Comparison of ENCODE assay signal across 10 cellular contexts in the genomic region with DNA sequence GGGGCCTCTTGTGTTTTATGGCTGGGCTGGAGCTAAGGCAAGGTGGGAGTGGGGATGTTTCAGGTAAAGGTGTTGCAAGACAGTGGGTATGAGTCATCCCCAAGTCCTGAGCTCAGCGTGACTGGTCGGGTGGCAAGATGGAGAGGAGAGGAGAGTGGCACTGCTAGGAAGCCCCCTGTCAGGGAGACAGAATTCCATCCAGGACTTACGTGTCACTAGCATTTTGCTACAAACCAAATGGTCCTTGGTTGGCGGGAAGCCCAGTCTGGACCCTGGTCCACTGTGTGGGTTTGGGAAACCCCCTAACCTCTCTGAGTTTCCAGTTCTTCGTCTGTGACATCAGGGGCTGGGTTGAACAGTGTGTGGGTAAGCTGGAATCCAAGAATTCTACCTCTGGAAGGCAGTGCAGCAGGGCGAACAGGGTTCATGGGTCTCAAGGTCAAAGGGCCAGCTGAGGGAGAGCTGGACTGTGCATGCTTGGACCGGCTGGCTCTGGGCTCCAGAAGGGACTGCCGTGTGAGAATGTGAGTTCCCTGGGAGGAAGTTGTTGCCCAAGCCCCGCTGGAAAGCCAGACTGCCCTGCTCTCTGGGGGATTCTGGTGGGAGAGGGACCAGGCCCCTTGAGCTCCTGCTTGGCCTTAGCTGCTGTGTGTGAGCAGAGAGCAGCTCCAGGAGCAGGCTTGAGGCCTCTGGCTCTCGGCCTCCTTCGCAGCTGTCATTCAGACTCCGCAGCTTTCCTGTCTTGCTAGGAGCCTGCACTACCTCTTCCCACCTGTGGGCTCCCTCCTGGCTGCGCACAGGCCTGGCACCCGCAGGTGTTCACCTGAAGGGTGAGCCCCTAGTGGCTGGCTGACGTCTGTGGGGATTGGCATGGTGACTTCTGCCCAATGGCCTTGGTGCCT.
A peak's percentile ranks its signal among the peaks of the same experiment; 100 is the strongest.
DNase-seq lines count a peak whose midpoint lies in the region; ATAC-seq, FAIRE-seq and TF ChIP-seq lines count a peak whose summit lies in the region.
"Had no signal": no experiment of that assay in that cellular context is flagged by ENCODE, and none has a peak within 500 bp of the region (broad histone marks: within the 10 kb centered on the region; RNA-seq: fewer than 3 reads in every experiment).

No MANE protein-coding gene starts in this region.

- no peaks in the 10 kb centered on the region; a peak in 1 of 4 replicates for H3K27me3 ChIP-seq in GM12878 (replicated peaks in 1 of 2; ENCODE audit: control insufficient read depth in 2 of 2, insufficient read depth in 2 of 2, low read length in 1 of 2)
- no peaks in the 10 kb centered on the region for H3K27me3 ChIP-seq in right lobe of liver

- no peaks in the 10 kb centered on the region for H3K9me3 Mint-ChIP-seq in activated CD4-positive, alpha-beta memory T cell treated with anti-CD3 and anti-CD28 coated beads for 36 hours

- TF ChIP-seq POLR2A in GM12878 (IDR thresholded peaks at IDR 0.05; ENCODE audit: low read depth, low read length) (no peak), right lobe of liver (IDR thresholded peaks at IDR 0.05) (no peak)

- no peaks in the 10 kb centered on the region for H3K36me3 Mint-ChIP-seq in activated CD4-positive, alpha-beta memory T cell treated with anti-CD3 and anti-CD28 coated beads for 36 hours
- H3K36me3 Mint-ChIP-seq: IgD-negative memory B cell had no signal

- no peak overlapping the region for H3K4me3 ChIP-seq in GM12878
- no peak overlapping the region for H3K4me3 ChIP-seq in right lobe of liver

- H3K9ac ChIP-seq in GM12878 (ENCODE audit: control insufficient read depth, insufficient read depth, low read length) = no peak overlapping the region

- H3K4me1 ChIP-seq in GM12878 (ENCODE audit: control insufficient read depth, insufficient read depth, low read length) = peaks cover 17% of the 10 kb centered on the region
- peaks cover 0 to 9% (median 0%) of the 10 kb centered on the region in 4 donors for H3K4me1 ChIP-seq in right lobe of liver

- H3K79me2 ChIP-seq in GM12878 (ENCODE audit: control insufficient read depth, insufficient read depth, low read length) = no peaks in the 10 kb centered on the region

- DNase-seq in DMS53 treated with DMSO at 0.1 percent for 48 hours (lab: John Stamatoyannopoulos, UW; ENCODE audit: unreplicated experiment) = peak; percentile 79
- peak; percentile 17 for DNase-seq in NCI-H1092 (lab: John Stamatoyannopoulos, UW)
- no peak for DNase-seq in GM12878 (ENCODE audit: low read depth, low spot score)
- peak; percentile 42 to 73 (median 61) for DNase-seq in right lobe of liver
- DNase-seq in activated CD4-positive, alpha-beta memory T cell treated with anti-CD3 and anti-CD28 coated beads for 36 hours = no peak

- POLR2A ChIA-PET in GM12878 (lab: Charles Lee) = no interaction called here
- POLR2A ChIA-PET in activated CD4-positive, alpha-beta memory T cell treated with anti-CD3 and anti-CD28 coated beads for 36 hours (lab: Charles Lee) = no interaction called here

- H4K20me1 ChIP-seq in GM12878 (ENCODE audit: control insufficient read depth, insufficient read depth) = no peaks in the 10 kb centered on the region

- H3K27ac ChIP-seq in GM12878 (ENCODE audit: control insufficient read depth, insufficient read depth) = no peak overlapping the region
- no peak overlapping the region for H3K27ac ChIP-seq in right lobe of liver

- intact Hi-C loops in GM12878 (cut with micrococcal nuclease; ENCODE audit: unreplicated experiment) = no loop called here
- intact Hi-C loops in right lobe of liver (cut with DNase I) = no loop called here
- intact Hi-C loops in activated CD4-positive, alpha-beta memory T cell treated with anti-CD3 and anti-CD28 coated beads for 36 hours (cut with micrococcal nuclease) = no loop called here

- no peak overlapping the region for H3K4me2 ChIP-seq in GM12878 (ENCODE audit: control insufficient read depth, insufficient read depth)

- no peak for FAIRE-seq in GM12878 (lab: Jason Lieb, UNC)
- FAIRE-seq: GM18507 had no signal

- in situ Hi-C loops in GM12878 (cut with MboI) = no loop called here

- WGBS in GM12878 (ENCODE audit: insufficient coverage, insufficient replicate concordance, low lambda C conversion rate, missing lambda C conversion rate) = 29% methylated on average over 15 of the region's 15 CpGs
- WGBS in right lobe of liver (ENCODE audit: insufficient coverage, low coverage, low lambda C conversion rate, missing lambda C conversion rate) = 64% methylated on average over 4 of the region's 15 CpGs

- SMC1A ChIA-PET in GM12878 (lab: Charles Lee; ENCODE audit: uncharacterized antibody, unreplicated experiment) = interaction anchor here (0.5 kb wide), 1 partner anchor 1194 kb away, joined by 3 read pairs; no protein-coding TSS in a partner anchor

- no peak for TF ChIP-seq RAD21 in GM12878 (IDR thresholded peaks at IDR 0.05; ENCODE audit: insufficient read depth, low read depth, low read length)

- no TSS peak for BruUV-seq in GM12878 (replicated peaks; lab: Mats Ljungman, UMichigan)

- H3K4me3 Mint-ChIP-seq in activated CD4-positive, alpha-beta memory T cell treated with anti-CD3 and anti-CD28 coated beads for 36 hours = no peak overlapping the region
- H3K4me3 Mint-ChIP-seq: IgD-negative memory B cell had no signal

- peaks cover 13% of the 10 kb centered on the region for H3K4me1 Mint-ChIP-seq in activated CD4-positive, alpha-beta memory T cell treated with anti-CD3 and anti-CD28 coated beads for 36 hours (ENCODE audit: low read depth)

- H2AFZ ChIP-seq in GM12878 (ENCODE audit: control insufficient read depth, low read depth, low read length) = no peak overlapping the region

- TF ChIP-seq CTCF in GM12878 (IDR thresholded peaks at IDR 0.05 in 2 of 3, conservative IDR thresholded peaks at IDR 0.05 in 1 of 3; ENCODE audit: control insufficient read depth in 2 of 3, extremely low read depth in 1 of 3, insufficient read depth in 1 of 3, low read depth in 3 of 3, low read length in 3 of 3) = peak in 2 of 3 experiments; percentile 49; a peak in 4 of 6 replicates
- TF ChIP-seq CTCF in right lobe of liver (IDR thresholded peaks at IDR 0.05) = peak in 3 of 4 donors; percentile 19 to 40 (median 25)

- H3K9me3 ChIP-seq in GM12878 (replicated peaks; ENCODE audit: control insufficient read depth, insufficient read depth, low read length) = no peaks in the 10 kb centered on the region
- no peaks in the 10 kb centered on the region for H3K9me3 ChIP-seq in right lobe of liver

- H3K36me3 ChIP-seq in GM12878 (ENCODE audit: control insufficient read depth in 2 of 2, insufficient read depth in 2 of 2, low read length in 1 of 2) (no peaks in the 10 kb centered on the region), right lobe of liver (no peaks in the 10 kb centered on the region)

- RAD21 ChIA-PET in GM12878 (lab: Charles Lee; ENCODE audit: unreplicated experiment) = interaction anchor here (0.7 kb wide), 1 partner anchor 255 kb away, joined by 3 read pairs; no protein-coding TSS in a partner anchor

- ATAC-seq in GM12878 (peak; percentile 88), right lobe of liver (peak; percentile 79 to 93 (median 83)), HG02678 (IDR thresholded peaks at IDR 0.05; ENCODE audit: unreplicated experiment) (no peak), GM18868 (IDR thresholded peaks at IDR 0.05; ENCODE audit: unreplicated experiment) (no peak), GM18909 (IDR thresholded peaks at IDR 0.05; ENCODE audit: poor library complexity, unreplicated experiment) (no peak)

- CTCF ChIA-PET in GM12878 (lab: Yijun Ruan, JAX) = no interaction called here
- CTCF ChIA-PET in activated CD4-positive, alpha-beta memory T cell treated with anti-CD3 and anti-CD28 coated beads for 36 hours (lab: Charles Lee) = interaction anchor here (1.1 kb wide), 1 partner anchor 226 kb away, joined by 3 read pairs; no protein-coding TSS in a partner anchor

- TF ChIP-seq EP300 in GM12878 (IDR thresholded peaks at IDR 0.05; ENCODE audit: borderline replicate concordance in 1 of 2, control insufficient read depth in 1 of 2, low read depth in 2 of 2, low read length in 2 of 2) = no peak

- H3K27ac Mint-ChIP-seq in activated CD4-positive, alpha-beta memory T cell treated with anti-CD3 and anti-CD28 coated beads for 36 hours = no peak overlapping the region

- H3K27me3 Mint-ChIP-seq in activated CD4-positive, alpha-beta memory T cell treated with anti-CD3 and anti-CD28 coated beads for 36 hours = peaks cover 3% of the 10 kb centered on the region

TF ChIP-seq in GM12878, 131 proteins besides CTCF, POLR2A, EP300 and RAD21 (continues in another document):
- TF ChIP-seq TAF1 (IDR thresholded peaks at IDR 0.05; ENCODE audit: borderline replicate concordance, low read depth, low read length) = no peak
- TF ChIP-seq ZNF24 (IDR thresholded peaks at IDR 0.05) = no peak
- TF ChIP-seq, protein P1, sequence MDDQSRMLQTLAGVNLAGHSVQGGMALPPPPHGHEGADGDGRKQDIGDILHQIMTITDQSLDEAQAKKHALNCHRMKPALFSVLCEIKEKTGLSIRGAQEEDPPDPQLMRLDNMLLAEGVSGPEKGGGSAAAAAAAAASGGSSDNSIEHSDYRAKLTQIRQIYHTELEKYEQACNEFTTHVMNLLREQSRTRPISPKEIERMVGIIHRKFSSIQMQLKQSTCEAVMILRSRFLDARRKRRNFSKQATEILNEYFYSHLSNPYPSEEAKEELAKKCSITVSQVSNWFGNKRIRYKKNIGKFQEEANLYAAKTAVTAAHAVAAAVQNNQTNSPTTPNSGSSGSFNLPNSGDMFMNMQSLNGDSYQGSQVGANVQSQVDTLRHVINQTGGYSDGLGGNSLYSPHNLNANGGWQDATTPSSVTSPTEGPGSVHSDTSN (IDR thresholded peaks at IDR 0.05; ENCODE audit: insufficient replicate concordance, low read depth, low read length) = no peak
- no peak for TF ChIP-seq SPI1 (IDR thresholded peaks at IDR 0.05; ENCODE audit: borderline replicate concordance, insufficient read depth, low read depth, low read length)
- TF ChIP-seq, protein P2, sequence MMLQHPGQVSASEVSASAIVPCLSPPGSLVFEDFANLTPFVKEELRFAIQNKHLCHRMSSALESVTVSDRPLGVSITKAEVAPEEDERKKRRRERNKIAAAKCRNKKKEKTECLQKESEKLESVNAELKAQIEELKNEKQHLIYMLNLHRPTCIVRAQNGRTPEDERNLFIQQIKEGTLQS (IDR thresholded peaks at IDR 0.05; ENCODE audit: borderline replicate concordance, extremely low read depth, low read depth, low read length) = no peak
- no peak for TF ChIP-seq CREM (IDR thresholded peaks at IDR 0.05; ENCODE audit: low read depth)
- TF ChIP-seq, protein P3, sequence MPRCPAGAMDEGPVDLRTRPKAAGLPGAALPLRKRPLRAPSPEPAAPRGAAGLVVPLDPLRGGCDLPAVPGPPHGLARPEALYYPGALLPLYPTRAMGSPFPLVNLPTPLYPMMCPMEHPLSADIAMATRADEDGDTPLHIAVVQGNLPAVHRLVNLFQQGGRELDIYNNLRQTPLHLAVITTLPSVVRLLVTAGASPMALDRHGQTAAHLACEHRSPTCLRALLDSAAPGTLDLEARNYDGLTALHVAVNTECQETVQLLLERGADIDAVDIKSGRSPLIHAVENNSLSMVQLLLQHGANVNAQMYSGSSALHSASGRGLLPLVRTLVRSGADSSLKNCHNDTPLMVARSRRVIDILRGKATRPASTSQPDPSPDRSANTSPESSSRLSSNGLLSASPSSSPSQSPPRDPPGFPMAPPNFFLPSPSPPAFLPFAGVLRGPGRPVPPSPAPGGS (IDR thresholded peaks at IDR 0.05; ENCODE audit: borderline replicate concordance, insufficient read depth, low read depth, low read length, poor library complexity, severe bottlenecking) = no peak

Comparison
In these comparisons a context has a peak if more than half of its experiments do, and no peak if none do; other contexts are left out.
1. DNase-seq: peak in DMS53 treated with DMSO at 0.1 percent for 48 hours (single experiment), NCI-H1092 (single experiment) and right lobe of liver (3 of 3); none in GM12878 (single experiment) and activated CD4-positive, alpha-beta memory T cell treated with anti-CD3 and anti-CD28 coated beads for 36 hours (single experiment).
2. ATAC-seq: peak in GM12878 (single experiment) and right lobe of liver (4 of 4); none in HG02678 (single experiment), GM18868 (single experiment) and GM18909 (single experiment).